In genomic region chr10:24541239-24541753, GRCh38 we compare ENCODE assay signal across 1 cellular context.
A peak's percentile ranks its signal among the peaks of the same experiment; 100 is the strongest.
TF ChIP-seq lines count a peak whose summit lies in the region.

No MANE protein-coding gene starts in this region.

TF ChIP-seq in HepG2, 621 proteins besides CTCF, POLR2A, EP300 and RAD21 (continued from another document and continues in another):
- TF ChIP-seq ATF5 (CRISPR knock-in tag; IDR thresholded peaks at IDR 0.05; ENCODE audit: low read depth), result no peak
- 0 out of 2 replicates have a peak, but pooled peaks have one; percentile 16 for TF ChIP-seq MNT (IDR thresholded peaks at IDR 0.05)
- peak; percentile 62; the same call in 1 of the 2 replicates for TF ChIP-seq ESRRA (CRISPR knock-in tag; IDR thresholded peaks at IDR 0.05; ENCODE audit: low read depth)
- peak; percentile 75; the same call in 1 of the 2 replicates for TF ChIP-seq ATF2 (CRISPR knock-in tag; IDR thresholded peaks at IDR 0.05)
- TF ChIP-seq NFKBIZ (CRISPR knock-in tag; IDR thresholded peaks at IDR 0.05), result no peak
- TF ChIP-seq BHLHE40 (IDR thresholded peaks at IDR 0.05; ENCODE audit: low read length), result peak; percentile 76
- TF ChIP-seq PLSCR1 (CRISPR knock-in tag; IDR thresholded peaks at IDR 0.05; ENCODE audit: borderline replicate concordance), result no peak
- TF ChIP-seq ZNF275 (CRISPR knock-in tag; IDR thresholded peaks at IDR 0.05; ENCODE audit: borderline replicate concordance), result 0 out of 2 replicates have a peak, but pooled peaks have one; percentile 26
- TF ChIP-seq SP1 (IDR thresholded peaks at IDR 0.05), result no peak
- TF ChIP-seq SP1 (CRISPR knock-in tag; IDR thresholded peaks at IDR 0.05), result no peak
- no peak for TF ChIP-seq ZNF674 (CRISPR knock-in tag; IDR thresholded peaks at IDR 0.05; ENCODE audit: low read depth)
- TF ChIP-seq SRSF1 (optimal IDR thresholded peaks at IDR 0.05; ENCODE audit: low read depth, low read length), result no peak
- no peak for TF ChIP-seq SMARCE1 (IDR thresholded peaks at IDR 0.05; ENCODE audit: borderline replicate concordance)
- TF ChIP-seq SIN3B (IDR thresholded peaks at IDR 0.05; ENCODE audit: low read length), result no peak
- TF ChIP-seq HES4 (CRISPR knock-in tag; IDR thresholded peaks at IDR 0.05; ENCODE audit: borderline replicate concordance), result no peak
- TF ChIP-seq ZNF572 (CRISPR knock-in tag; IDR thresholded peaks at IDR 0.05), result no peak
- peak; percentile 95 for TF ChIP-seq PAXIP1 (CRISPR knock-in tag; conservative IDR thresholded peaks at IDR 0.05)
- TF ChIP-seq ASH2L (IDR thresholded peaks at IDR 0.05; ENCODE audit: insufficient read length, low read depth, low read length), result peak; percentile 66
- TF ChIP-seq PAWR (CRISPR knock-in tag; IDR thresholded peaks at IDR 0.05; ENCODE audit: borderline replicate concordance), result no peak
- TF ChIP-seq CHD4 (IDR thresholded peaks at IDR 0.05; ENCODE audit: borderline replicate concordance, low read length), result no peak; the same call in 1 of the 2 replicates
- peak; percentile 88 for TF ChIP-seq NCOA2 (CRISPR knock-in tag; IDR thresholded peaks at IDR 0.05)
- TF ChIP-seq GATAD2A (CRISPR knock-in tag; IDR thresholded peaks at IDR 0.05), result peak; percentile 94
- TF ChIP-seq THAP11 (CRISPR knock-in tag; IDR thresholded peaks at IDR 0.05), result 0 out of 2 replicates have a peak, but pooled peaks have one; percentile 28
- no peak for TF ChIP-seq ZNF230 (CRISPR knock-in tag; IDR thresholded peaks at IDR 0.05)
- peak; percentile 44 for TF ChIP-seq CBFB (CRISPR knock-in tag; IDR thresholded peaks at IDR 0.05)
- 0 out of 2 replicates have a peak, but pooled peaks have one; percentile 39 for TF ChIP-seq CEBPB (IDR thresholded peaks at IDR 0.05; ENCODE audit: borderline replicate concordance, low read depth, low read length)
- TF ChIP-seq KLF16 (CRISPR knock-in tag; IDR thresholded peaks at IDR 0.05), result peak in 1 of 2 experiments; percentile 64; a peak in 1 of 4 replicates
- TF ChIP-seq SKI (IDR thresholded peaks at IDR 0.05; ENCODE audit: partially characterized antibody), result no peak
- TF ChIP-seq FOXK1 (CRISPR knock-in tag; IDR thresholded peaks at IDR 0.05; ENCODE audit: borderline replicate concordance, low read depth), result peak; percentile 73; the same call in 1 of the 2 replicates
- peak; percentile 72; the same call in 1 of the 2 replicates for TF ChIP-seq MEIS2 (CRISPR knock-in tag; IDR thresholded peaks at IDR 0.05)
- TF ChIP-seq TRIM22 (IDR thresholded peaks at IDR 0.05), result no peak
- TF ChIP-seq SNAI1 (CRISPR knock-in tag; IDR thresholded peaks at IDR 0.05; ENCODE audit: borderline replicate concordance), result no peak
- TF ChIP-seq DNMT1 (CRISPR knock-in tag; IDR thresholded peaks at IDR 0.05), result no peak
- TF ChIP-seq ZNF878 (CRISPR knock-in tag; IDR thresholded peaks at IDR 0.05), result peak; percentile 56; the same call in 1 of the 2 replicates
- TF ChIP-seq LCORL (IDR thresholded peaks at IDR 0.05), result no peak
- peak; percentile 65; the same call in 1 of the 2 replicates for TF ChIP-seq LCORL (CRISPR knock-in tag; IDR thresholded peaks at IDR 0.05)
- peak; percentile 67 for TF ChIP-seq ZGPAT (CRISPR knock-in tag; IDR thresholded peaks at IDR 0.05)
- peak in 1 of 2 experiments; percentile 19; a peak in 1 of 4 replicates for TF ChIP-seq MAFK (conservative IDR thresholded peaks at IDR 0.05 in 1 of 2, IDR thresholded peaks at IDR 0.05 in 1 of 2; ENCODE audit: low read length in 2 of 2)
- TF ChIP-seq ZNF768 (CRISPR knock-in tag; IDR thresholded peaks at IDR 0.05), result no peak
- TF ChIP-seq RERE (CRISPR knock-in tag; IDR thresholded peaks at IDR 0.05; ENCODE audit: low read depth), result peak; percentile 83; the same call in 1 of the 2 replicates
- no peak for TF ChIP-seq ZC3H13 (CRISPR knock-in tag; IDR thresholded peaks at IDR 0.05)
- no peak for TF ChIP-seq ZBTB44 (CRISPR knock-in tag; IDR thresholded peaks at IDR 0.05)
- TF ChIP-seq ZFP41 (CRISPR knock-in tag; IDR thresholded peaks at IDR 0.05; ENCODE audit: borderline replicate concordance), result no peak
- TF ChIP-seq RCOR2 (CRISPR knock-in tag; IDR thresholded peaks at IDR 0.05), result peak; percentile 73; the same call in 1 of the 2 replicates
- TF ChIP-seq ZFP36L2 (CRISPR knock-in tag; IDR thresholded peaks at IDR 0.05), result no peak
- TF ChIP-seq POGZ (CRISPR knock-in tag; IDR thresholded peaks at IDR 0.05), result peak; percentile 73
